12 cellular contexts compared by ENCODE assay signal in genomic region chr6:154457881-154458284, GRCh38. TPM values are rescaled to one million over a fixed set of nuclear protein-coding genes. Genes with fewer than 3 reads are reported as not detected.
DNase-seq lines count a peak whose midpoint lies in the region; ATAC-seq, FAIRE-seq and TF ChIP-seq lines count a peak whose summit lies in the region.
"Had no signal": no experiment of that assay in that cellular context is flagged by ENCODE, and none has a peak within 500 bp of the region (broad histone marks: within the 10 kb centered on the region; RNA-seq: fewer than 3 reads in every experiment).

No MANE protein-coding gene starts in this region.

- H3K36me3 Mint-ChIP-seq in stimulated activated memory B cell treated with anti-CD40 and anti-IgM and Interleukin-4, amounts not matched to agents 10 μg/mL and 1 μg/mL and 100 μg/mL, for 72 hours = no peaks in the 10 kb centered on the region

- H2AFZ ChIP-seq in HepG2 (ENCODE audit: low read length) = no peak overlapping the region
- H2AFZ ChIP-seq: GM23248 had no signal

- H3K27ac ChIP-seq in HepG2 (ENCODE audit: extremely low read length, insufficient read depth, low read length) = peak overlapping the region; percentile 8
- H3K27ac ChIP-seq: GM23248 had no signal

- H4K20me1 ChIP-seq in HepG2 (ENCODE audit: insufficient read depth, low read length) = no peaks in the 10 kb centered on the region

- intact Hi-C loops in HepG2 (cut with micrococcal nuclease; ENCODE audit: unreplicated experiment) = no loop called here

- peaks cover 7% of the 10 kb centered on the region for H3K4me1 Mint-ChIP-seq in stimulated activated memory B cell treated with anti-CD40 and anti-IgM and Interleukin-4, amounts not matched to agents 10 μg/mL and 1 μg/mL and 100 μg/mL, for 72 hours

- H3K4me3 ChIP-seq in HepG2 (replicated peaks in 1 of 3; ENCODE audit: insufficient read depth in 1 of 3, low read depth in 2 of 3, low read length in 3 of 3) = no peak overlapping the region
- H3K4me3 ChIP-seq: GM23248, heart left ventricle had no signal

- H3K4me3 Mint-ChIP-seq in stimulated activated memory B cell treated with anti-CD40 and anti-IgM and Interleukin-4, amounts not matched to agents 10 μg/mL and 1 μg/mL and 100 μg/mL, for 72 hours = no peak overlapping the region

- no peaks in the 10 kb centered on the region for H3K27me3 ChIP-seq in HepG2 (ENCODE audit: control insufficient read depth in 1 of 2, insufficient read depth in 2 of 2, low read length in 2 of 2)
- H3K27me3 ChIP-seq: heart left ventricle had no signal

- no TSS peak for BruUV-seq in HepG2 (replicated peaks; lab: Mats Ljungman, UMichigan)

- no peak overlapping the region for H3K4me2 ChIP-seq in HepG2 (ENCODE audit: low read depth, low read length)

- TF ChIP-seq RAD21 in HepG2 (CRISPR knock-in tag; IDR thresholded peaks at IDR 0.05) = no peak

- CTCF ChIA-PET in HepG2 (lab: Yijun Ruan, JAX; ENCODE audit: low intra/inter-chr PET ratio, low total read pairs) = no interaction called here

- H3K9me3 ChIP-seq in HepG2 (ENCODE audit: low read length) = no peaks in the 10 kb centered on the region
- H3K9me3 ChIP-seq: heart left ventricle had no signal

- H3K27ac Mint-ChIP-seq in stimulated activated memory B cell treated with anti-CD40 and anti-IgM and Interleukin-4, amounts not matched to agents 10 μg/mL and 1 μg/mL and 100 μg/mL, for 72 hours = no peak overlapping the region

- H3K9me3 Mint-ChIP-seq in stimulated activated memory B cell treated with anti-CD40 and anti-IgM and Interleukin-4, amounts not matched to agents 10 μg/mL and 1 μg/mL and 100 μg/mL, for 72 hours = no peaks in the 10 kb centered on the region

- in situ Hi-C loops in HepG2 (cut with HindIII; ENCODE audit: extremely low pct_ligation_motif_present, low pct_unique_long_range_greater_than_20kb) = no loop called here

- H3K36me3 ChIP-seq in HepG2 (replicated peaks in 1 of 2; ENCODE audit: control insufficient read depth in 1 of 2, insufficient read depth in 2 of 2, low read length in 2 of 2) = no peaks in the 10 kb centered on the region; a peak in 1 of 5 replicates
- H3K36me3 ChIP-seq: heart left ventricle had no signal

- H3K9ac ChIP-seq in HepG2 (ENCODE audit: insufficient read depth, low read depth, low read length) = no peak overlapping the region
- H3K9ac ChIP-seq: GM23248 had no signal

- WGBS in HepG2 (ENCODE audit: low lambda C conversion rate) = 90% methylated on average over 5 of the region's 5 CpGs

- POLR2A ChIA-PET in HepG2 (lab: Yijun Ruan, JAX) = no interaction called here

- FAIRE-seq in HepG2 (lab: Jason Lieb, UNC) = no peak

- ATAC-seq in SK-N-SH treated with all-trans-retinoic acid at 6 μM for 48 hours (peak; percentile 52), HepG2 (no peak)
- ATAC-seq in stimulated activated memory B cell treated with anti-CD40 and anti-IgM and Interleukin-4, amounts not matched to agents 10 μg/mL and 1 μg/mL and 100 μg/mL, for 72 hours = no peak

- peaks cover 92% of the 10 kb centered on the region for H3K79me2 ChIP-seq in HepG2 (ENCODE audit: insufficient read depth, low read length)

- TF ChIP-seq EP300 in HepG2 (IDR thresholded peaks at IDR 0.05; ENCODE audit: low read depth in 2 of 2, low read length in 2 of 2) (no peak), HepG2 (CRISPR knock-in tag; IDR thresholded peaks at IDR 0.05; ENCODE audit: borderline replicate concordance) (no peak)

- peaks cover 29% of the 10 kb centered on the region for H3K27me3 Mint-ChIP-seq in stimulated activated memory B cell treated with anti-CD40 and anti-IgM and Interleukin-4, amounts not matched to agents 10 μg/mL and 1 μg/mL and 100 μg/mL, for 72 hours

- no peak for TF ChIP-seq CTCF in HepG2 (CRISPR knock-in tag; IDR thresholded peaks at IDR 0.05)

- peaks cover 68% of the 10 kb centered on the region for H3K4me1 ChIP-seq in HepG2 (ENCODE audit: insufficient read depth, low read length)

- no peak for TF ChIP-seq POLR2A in HepG2 (IDR thresholded peaks at IDR 0.05; ENCODE audit: insufficient read depth in 1 of 2, low read depth in 2 of 2, low read length in 2 of 2)

- DNase-seq in DMS153 (lab: John Stamatoyannopoulos, UW) (peak; percentile 97), NCI-H146 (lab: John Stamatoyannopoulos, UW) (peak; percentile 99), HepG2 (ENCODE audit: low spot score) (no peak), activated gamma-delta T cell (lab: John Stamatoyannopoulos, UW) (no peak), HK-2 (ENCODE audit: unreplicated experiment) (no peak), SKM-1 treated with dmso at 0.1 percent for 144 hours (lab: John Stamatoyannopoulos, UW; ENCODE audit: unreplicated experiment) (no peak)
- DNase-seq: dermis blood vessel endothelial cell, heart left ventricle, mesendoderm had no signal

TF ChIP-seq in SK-N-SH treated with all-trans-retinoic acid at 6 μM for 48 hours, 23 proteins besides CTCF, POLR2A, EP300 and RAD21 (continues in another document):
- no peak for TF ChIP-seq ARNTL (CRISPR knock-in tag; IDR thresholded peaks at IDR 0.05; ENCODE audit: borderline replicate concordance, low read depth)
- TF ChIP-seq TOX (CRISPR knock-in tag; IDR thresholded peaks at IDR 0.05; ENCODE audit: borderline replicate concordance) = no peak
- no peak for TF ChIP-seq ZC3H10 (CRISPR knock-in tag; IDR thresholded peaks at IDR 0.05)

TF ChIP-seq in HepG2, 621 proteins besides CTCF, POLR2A, EP300 and RAD21 (continues in another document):
- no peak for TF ChIP-seq TFAP4 (IDR thresholded peaks at IDR 0.05; ENCODE audit: borderline replicate concordance, low read depth)
- no peak for TF ChIP-seq ZNF207 (IDR thresholded peaks at IDR 0.05; ENCODE audit: borderline replicate concordance)
- TF ChIP-seq GTF3A (CRISPR knock-in tag; conservative IDR thresholded peaks at IDR 0.05) = no peak
- no peak for TF ChIP-seq MAX (IDR thresholded peaks at IDR 0.05)
- no peak for TF ChIP-seq TFDP1 (CRISPR knock-in tag; IDR thresholded peaks at IDR 0.05; ENCODE audit: borderline replicate concordance)
- TF ChIP-seq XBP1 (CRISPR knock-in tag; IDR thresholded peaks at IDR 0.05) = no peak
- TF ChIP-seq TOE1 (CRISPR knock-in tag; IDR thresholded peaks at IDR 0.05) = no peak
- no peak for TF ChIP-seq RNF219 (CRISPR knock-in tag; IDR thresholded peaks at IDR 0.05)

RNA-seq across cellular contexts. Expression of gene CNKSR3, which starts 52.6 kb away (rescaled TPM):
- 38.3 and 38.6 TPM in 2 replicates for total RNA-seq in HepG2 (2016; rRNA removed; fragmentation: Illumina TruSeq; extraction: Trizol)
- total RNA-seq in HepG2 (2016; cell fraction: cytosol; rRNA removed; fragmentation: Illumina TruSeq; extraction: Trizol; ENCODE audit: low read depth) = 18.4 and 19.1 TPM in 2 replicates
- 32.0 and 35.6 TPM in 2 replicates for total RNA-seq in HepG2 (2016; cell fraction: insoluble cytoplasmic fraction; rRNA removed; fragmentation: Illumina TruSeq; extraction: Trizol)
- total RNA-seq in HepG2 (2016; cell fraction: membrane; rRNA removed; fragmentation: Illumina TruSeq; extraction: Trizol) = 26.6 and 26.7 TPM in 2 replicates
- total RNA-seq in HepG2 (2016; cell fraction: nucleus; rRNA removed; fragmentation: Illumina TruSeq; extraction: Trizol) = 20.9 and 24.2 TPM in 2 replicates
- polyA plus RNA-seq in HepG2 (2011; rRNA removed) = 9.2 and 9.8 TPM in 2 replicates
- 6.3 and 7.8 TPM in 2 replicates for polyA plus RNA-seq in HepG2 (2011; cell fraction: cytosol; rRNA removed)
- polyA plus RNA-seq in HepG2 (2011; cell fraction: nucleus; rRNA removed) = 8.2 and 9.9 TPM in 2 replicates
- polyA plus RNA-seq in HepG2 (2012) = 26.2 and 28.1 TPM in 2 replicates
- 2.8 and 4.0 TPM in 2 replicates for polyA plus RNA-seq in HepG2 (2016; cell fraction: cytosol; fragmentation: Illumina TruSeq; extraction: Trizol; ENCODE audit: low read depth)
- polyA plus RNA-seq in HepG2 (2016; cell fraction: insoluble cytoplasmic fraction; fragmentation: Illumina TruSeq; extraction: Trizol; ENCODE audit: low read depth) = 31.5 and 36.8 TPM in 2 replicates
- 12.5 and 12.6 TPM in 2 replicates for polyA plus RNA-seq in HepG2 (2016; cell fraction: membrane; fragmentation: Illumina TruSeq; extraction: Trizol; ENCODE audit: low read depth)
- polyA plus RNA-seq in HepG2 (2016; cell fraction: nucleus; fragmentation: Illumina TruSeq; extraction: Trizol; ENCODE audit: insufficient read depth, low read depth) = 27.9 and 29.1 TPM in 2 replicates
- 1.5 and 15.6 TPM in 2 replicates for polyA minus RNA-seq in HepG2 (2011; rRNA and poly(A)+ RNA removed; ENCODE audit: low replicate concordance)
- 9.9 TPM in 2 replicates for polyA minus RNA-seq in HepG2 (2011; cell fraction: cytosol; rRNA and poly(A)+ RNA removed)
- 17.1 and 21.3 TPM in 2 replicates for polyA minus RNA-seq in HepG2 (2011; cell fraction: nucleus; rRNA and poly(A)+ RNA removed)

Comparison
In these comparisons a context has a peak if more than half of its experiments do, and no peak if none do; other contexts are left out.
1. DNase-seq: peak in DMS153 (single experiment) and NCI-H146 (single experiment); none in HepG2 (single experiment), activated gamma-delta T cell (single experiment), HK-2 (single experiment) and SKM-1 treated with dmso at 0.1 percent for 144 hours (single experiment).